Comparison of ENCODE assay signal across 8 cellular contexts in the genomic region with DNA sequence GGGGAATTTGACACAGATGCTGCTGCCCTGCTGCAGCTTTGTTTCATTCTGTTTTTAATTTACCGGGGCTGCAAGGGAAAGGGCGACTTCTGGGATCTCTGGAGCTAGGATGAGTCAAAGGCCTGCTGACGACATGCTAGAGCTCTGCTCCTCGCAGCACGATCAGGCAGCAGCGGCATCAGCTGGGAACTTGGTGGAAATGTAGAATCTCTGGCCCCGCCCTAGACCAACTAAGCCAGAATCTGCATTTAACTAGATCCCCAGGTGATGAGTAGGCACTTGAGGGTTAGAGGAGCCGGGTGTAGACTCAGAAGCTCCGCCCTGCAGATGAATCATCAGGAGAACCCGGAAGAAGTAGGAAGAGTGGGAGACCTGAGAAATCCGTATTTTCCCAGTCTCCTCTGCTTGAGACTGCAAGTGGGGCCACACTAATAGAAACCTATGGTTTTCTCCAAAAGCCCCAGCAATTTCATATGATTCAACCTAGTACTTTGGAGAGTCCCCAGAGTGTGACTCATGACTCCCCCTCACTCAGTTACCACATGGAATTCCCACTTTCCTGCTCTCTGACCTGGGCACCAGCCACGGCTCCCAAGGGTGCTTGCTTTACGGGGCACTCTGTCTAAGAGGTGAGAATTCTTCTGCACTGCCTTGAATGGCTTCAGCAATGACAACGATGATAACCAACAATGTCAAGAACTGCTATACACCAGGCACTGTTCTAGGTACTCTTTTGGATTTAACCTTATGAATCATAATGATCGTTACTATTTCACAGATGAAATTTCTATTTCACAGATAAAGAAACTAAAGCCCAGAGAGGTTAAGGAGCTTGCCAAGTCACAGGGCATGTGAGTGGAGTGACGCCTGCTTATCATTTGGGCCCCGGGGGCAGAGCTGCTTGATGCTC. TPM values are rescaled to one million over a fixed set of nuclear protein-coding genes. Genes with fewer than 3 reads are reported as not detected.
DNase-seq lines count a peak whose midpoint lies in the region; ATAC-seq and TF ChIP-seq lines count a peak whose summit lies in the region.

No MANE protein-coding gene starts in this region.

- H3K27ac Mint-ChIP-seq in activated CD4-positive, alpha-beta T cell treated with anti-CD3 and anti-CD28 coated beads, Interleukin-2, amount 10 ng/mL, durations not matched to agents 7 days and 5 days: no peak overlapping the region
- H3K27ac Mint-ChIP-seq in activated naive CD8-positive, alpha-beta T cell: peak overlapping the region; percentile 89

- no peaks in the 10 kb centered on the region for H3K36me3 Mint-ChIP-seq in activated CD4-positive, alpha-beta T cell treated with anti-CD3 and anti-CD28 coated beads, Interleukin-2, amount 10 ng/mL, durations not matched to agents 7 days and 5 days (ENCODE audit: low read depth)
- H3K36me3 Mint-ChIP-seq in activated naive CD8-positive, alpha-beta T cell: peaks cover 8% of the 10 kb centered on the region

- peak overlapping the region; percentile 19 for H3K4me3 ChIP-seq in iPS-15b (ENCODE audit: low read depth, low read length)
- no peak overlapping the region for H3K4me3 ChIP-seq in prostate gland

- H3K9me3 ChIP-seq in iPS-15b (ENCODE audit: control insufficient read depth, insufficient read depth, low read length): no peaks in the 10 kb centered on the region
- H3K9me3 ChIP-seq in prostate gland: no peaks in the 10 kb centered on the region

- POLR2A ChIA-PET in activated CD4-positive, alpha-beta T cell treated with anti-CD3 and anti-CD28 coated beads, Interleukin-2, amount 10 ng/mL, durations not matched to agents 7 days and 5 days (lab: Charles Lee): no interaction called here

- H3K27me3 ChIP-seq in iPS-15b (ENCODE audit: control insufficient read depth, insufficient read depth, low read length): no peaks in the 10 kb centered on the region
- no peaks in the 10 kb centered on the region for H3K27me3 ChIP-seq in prostate gland (replicated peaks; ENCODE audit: insufficient read depth)

- H3K9ac ChIP-seq in iPS-15b (ENCODE audit: low read depth, low read length): peak overlapping the region; percentile 26

- peaks cover 6% of the 10 kb centered on the region for H3K27me3 Mint-ChIP-seq in activated CD4-positive, alpha-beta T cell treated with anti-CD3 and anti-CD28 coated beads, Interleukin-2, amount 10 ng/mL, durations not matched to agents 7 days and 5 days
- H3K27me3 Mint-ChIP-seq in activated naive CD8-positive, alpha-beta T cell: peaks cover 11% of the 10 kb centered on the region

- CTCF ChIA-PET in activated CD4-positive, alpha-beta T cell treated with anti-CD3 and anti-CD28 coated beads, Interleukin-2, amount 10 ng/mL, durations not matched to agents 7 days and 5 days (lab: Charles Lee): interaction anchor here (0.7 to 0.8 kb wide), 2 partner anchors 50 to 52 kb away, joined by 3 to 6 read pairs; no protein-coding TSS in a partner anchor

- no peak overlapping the region for H3K27ac ChIP-seq in prostate gland

- H3K4me1 ChIP-seq in iPS-15b (ENCODE audit: control insufficient read depth, insufficient read depth, low read length): peaks cover 15% of the 10 kb centered on the region
- no peaks in the 10 kb centered on the region for H3K4me1 ChIP-seq in prostate gland (replicated peaks)

- no peak for TF ChIP-seq POLR2A in prostate gland (IDR thresholded peaks at IDR 0.05)

- WGBS in prostate gland: 66% methylated on average over 17 of the region's 17 CpGs

- H3K36me3 ChIP-seq in iPS-15b (ENCODE audit: control insufficient read depth, insufficient read depth, low read length) (no peaks in the 10 kb centered on the region), prostate gland (no peaks in the 10 kb centered on the region)

- H3K4me1 Mint-ChIP-seq in activated CD4-positive, alpha-beta T cell treated with anti-CD3 and anti-CD28 coated beads, Interleukin-2, amount 10 ng/mL, durations not matched to agents 7 days and 5 days: peaks cover 11% of the 10 kb centered on the region
- H3K4me1 Mint-ChIP-seq in activated naive CD8-positive, alpha-beta T cell (ENCODE audit: low read depth): peaks cover 22% of the 10 kb centered on the region

- peaks cover 3% of the 10 kb centered on the region for H3K9me3 Mint-ChIP-seq in activated CD4-positive, alpha-beta T cell treated with anti-CD3 and anti-CD28 coated beads, Interleukin-2, amount 10 ng/mL, durations not matched to agents 7 days and 5 days
- peaks cover 5% of the 10 kb centered on the region for H3K9me3 Mint-ChIP-seq in activated naive CD8-positive, alpha-beta T cell (ENCODE audit: low read depth)

- H3K4me3 Mint-ChIP-seq in activated CD4-positive, alpha-beta T cell treated with anti-CD3 and anti-CD28 coated beads, Interleukin-2, amount 10 ng/mL, durations not matched to agents 7 days and 5 days: no peak overlapping the region
- H3K4me3 Mint-ChIP-seq in activated naive CD8-positive, alpha-beta T cell: peak overlapping the region; percentile 4

- DNase-seq in activated CD4-positive, alpha-beta T cell treated with anti-CD3 and anti-CD28 coated beads for 4 hours: peak; percentile 47 to 58
- DNase-seq in activated CD4-positive, alpha-beta T cell treated with anti-CD3 and anti-CD28 coated beads, Interleukin-2, amount 10 ng/mL, durations not matched to agents 7 days and 5 days: no peak
- DNase-seq in NCI-H82 (lab: John Stamatoyannopoulos, UW): peak; percentile 93
- peak; percentile 63 for DNase-seq in stimulated activated CD4-positive, alpha-beta T cell treated with anti-CD3 and anti-CD28 coated beads, Interleukin-4, amount 100 ng/mL, for 1 hour
- no peak for DNase-seq in prostate gland (ENCODE audit: low spot score)

- intact Hi-C loops in prostate gland (cut with DNase I): no loop called here

- peak; percentile 58 for ATAC-seq in HG02885 (IDR thresholded peaks at IDR 0.05; ENCODE audit: poor library complexity, unreplicated experiment)

- no peak for TF ChIP-seq CTCF in prostate gland (IDR thresholded peaks at IDR 0.05)

RNA-seq across cellular contexts. Expression of a gene that starts 18.1 kb away (rescaled TPM):
- not detected for total RNA-seq in activated CD4-positive, alpha-beta T cell treated with anti-CD3 and anti-CD28 coated beads, Interleukin-2, amount 10 ng/mL, durations not matched to agents 7 days and 5 days
- 1 to 10 TPM; 3.9 to 4.5 TPM for total RNA-seq in prostate gland

RNA-seq across cellular contexts. Expression of a gene that starts 49.4 kb away (rescaled TPM):
- 10 to 100 TPM; 21.5 to 24.7 TPM for total RNA-seq in activated CD4-positive, alpha-beta T cell treated with anti-CD3 and anti-CD28 coated beads, Interleukin-2, amount 10 ng/mL, durations not matched to agents 7 days and 5 days
- total RNA-seq in prostate gland: 10 to 100 TPM; 20.8 to 30.1 TPM

RNA-seq across cellular contexts. Expression of a gene that starts 52.0 kb away (rescaled TPM):
- total RNA-seq in activated CD4-positive, alpha-beta T cell treated with anti-CD3 and anti-CD28 coated beads, Interleukin-2, amount 10 ng/mL, durations not matched to agents 7 days and 5 days: 1 to 10 TPM in 1 of 2 experiments, under 1 TPM in 1; 0.69 to 1.2 TPM
- 10 to 100 TPM; 17.2 to 39.6 TPM for total RNA-seq in prostate gland

Comparison
In these comparisons a context has a peak if more than half of its experiments do, and no peak if none do; other contexts are left out.
1. DNase-seq: peak in activated CD4-positive, alpha-beta T cell treated with anti-CD3 and anti-CD28 coated beads for 4 hours (2 of 2), NCI-H82 (single experiment) and stimulated activated CD4-positive, alpha-beta T cell treated with anti-CD3 and anti-CD28 coated beads, Interleukin-4, amount 100 ng/mL, for 1 hour (single experiment); none in activated CD4-positive, alpha-beta T cell treated with anti-CD3 and anti-CD28 coated beads, Interleukin-2, amount 10 ng/mL, durations not matched to agents 7 days and 5 days (single experiment) and prostate gland (single experiment).
2. RNA of a gene that starts 18.1 kb away (total RNA-seq): 3.9 to 4.5 TPM in prostate gland; not detected in activated CD4-positive, alpha-beta T cell treated with anti-CD3 and anti-CD28 coated beads, Interleukin-2, amount 10 ng/mL, durations not matched to agents 7 days and 5 days; every median in the first group is over 4 times any median in the second.
3. RNA of a gene that starts 52.0 kb away (total RNA-seq): 17.2 to 39.6 TPM in prostate gland; 0.69 to 1.2 TPM in activated CD4-positive, alpha-beta T cell treated with anti-CD3 and anti-CD28 coated beads, Interleukin-2, amount 10 ng/mL, durations not matched to agents 7 days and 5 days; every median in the first group is over 4 times any median in the second.